In the genomic region with DNA sequence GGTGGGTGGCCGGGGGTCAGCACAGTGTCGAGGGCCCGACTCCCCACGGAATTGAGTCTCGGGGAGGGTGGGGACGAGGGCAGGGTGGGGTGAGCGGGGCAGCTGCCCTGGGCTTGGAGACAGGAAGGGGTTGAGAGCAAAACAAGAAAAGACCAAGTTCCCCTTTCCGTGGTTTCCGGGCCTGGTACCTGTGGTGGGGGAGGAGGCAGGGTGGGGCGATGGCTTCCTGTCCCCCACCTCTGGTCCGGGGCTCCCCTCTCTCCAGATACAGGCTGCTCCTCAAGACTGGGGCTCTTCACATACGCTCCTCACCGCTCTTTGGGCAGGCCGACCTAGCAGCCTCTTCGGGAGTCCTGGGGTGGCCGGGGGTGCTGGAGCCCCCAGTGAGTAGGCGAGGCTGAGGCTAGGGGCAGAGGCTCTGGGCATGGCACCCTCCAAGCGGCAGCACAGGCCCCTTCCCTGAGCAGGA, we compare ENCODE assay signal across 8 cellular contexts. TPM values are rescaled to one million over a fixed set of nuclear protein-coding genes. Genes with fewer than 3 reads are reported as not detected.
DNase-seq lines count a peak whose midpoint lies in the region; ATAC-seq, FAIRE-seq and TF ChIP-seq lines count a peak whose summit lies in the region.

No MANE protein-coding gene starts in this region.

- DNase-seq in T-helper 2 cell treated with Interferon-gamma antibody and Interleukin-4, amounts not matched to agents 5 μg/mL and 100 μg/mL, for 36 hours (ENCODE audit: low spot score): peak; percentile 63
- DNase-seq in GM12878 (ENCODE audit: low read depth, low spot score): peak; percentile 71
- DNase-seq in lower lobe of right lung: peak; percentile 63
- DNase-seq in stimulated activated CD8-positive, alpha-beta memory T cell treated with anti-CD3 and anti-CD28 coated beads, Interleukin-15, amount 100 ng/mL, for 4 hours (ENCODE audit: low read depth in 2 of 2): peak; percentile 54 to 59
- DNase-seq in DMS114 treated with DMSO at 0.1 percent for 48 hours (lab: John Stamatoyannopoulos, UW; ENCODE audit: unreplicated experiment): no peak

- H3K9me3 Mint-ChIP-seq in T-helper 2 cell treated with Interferon-gamma antibody and Interleukin-4, amounts not matched to agents 5 μg/mL and 100 μg/mL, for 36 hours: no peaks in the 10 kb centered on the region

- H3K4me3 Mint-ChIP-seq in T-helper 2 cell treated with Interferon-gamma antibody and Interleukin-4, amounts not matched to agents 5 μg/mL and 100 μg/mL, for 36 hours: peak overlapping the region; percentile 100

- H4K20me1 ChIP-seq in GM12878 (ENCODE audit: control insufficient read depth, insufficient read depth): no peaks in the 10 kb centered on the region

- H3K9ac ChIP-seq in GM12878 (ENCODE audit: control insufficient read depth, insufficient read depth, low read length): peak overlapping the region; percentile 99

- peak overlapping the region; percentile 100 for H3K4me2 ChIP-seq in GM12878 (ENCODE audit: control insufficient read depth, insufficient read depth)

- 0% methylated on average over 14 of the region's 18 CpGs for WGBS in GM12878 (ENCODE audit: insufficient coverage, insufficient replicate concordance, low lambda C conversion rate, missing lambda C conversion rate)

- H3K4me3 ChIP-seq in GM12878: peak overlapping the region; percentile 96
- peak overlapping the region; percentile 69 for H3K4me3 ChIP-seq in lower lobe of right lung

- intact Hi-C loops in GM12878 (cut with micrococcal nuclease; ENCODE audit: unreplicated experiment): no loop called here
- intact Hi-C loops in lower lobe of right lung (cut with DNase I): no loop called here

- peak; percentile 89 for TF ChIP-seq POLR2A in GM12878 (IDR thresholded peaks at IDR 0.05; ENCODE audit: low read depth, low read length)

- POLR2A ChIA-PET in GM12878 (lab: Charles Lee): interaction anchor here (0.6 to 5.2 kb wide), 9 partner anchors 56 to 448 kb away, joined by 3 to 59 read pairs (median 4); partner anchors contain the start of genes CD2BP2, MAPK3, PPP4C and TBC1D10B

- RAD21 ChIA-PET in GM12878 (lab: Charles Lee; ENCODE audit: unreplicated experiment): interaction anchor here (0.8 to 2.8 kb wide), 8 partner anchors 59 to 246 kb away, joined by 3 to 20 read pairs (median 4); partner anchors contain the start of genes ALDOA, DCTPP1 and TBX6

- in situ Hi-C loops in GM12878 (cut with MboI): loop anchor here (10.0 kb wide), 2 partner anchors 451 to 511 kb away; partner anchors contain the start of gene SRCAP

- no TSS peak for BruUV-seq in GM12878 (replicated peaks; lab: Mats Ljungman, UMichigan)

- H3K36me3 ChIP-seq in GM12878 (ENCODE audit: control insufficient read depth in 2 of 2, insufficient read depth in 2 of 2, low read length in 1 of 2): peaks cover 17 to 29% of the 10 kb centered on the region in 2 experiments
- H3K36me3 ChIP-seq in lower lobe of right lung: peaks cover 10% of the 10 kb centered on the region

- no peak for TF ChIP-seq RAD21 in GM12878 (IDR thresholded peaks at IDR 0.05; ENCODE audit: insufficient read depth, low read depth, low read length)

- TF ChIP-seq CTCF in GM12878 (IDR thresholded peaks at IDR 0.05 in 2 of 3, conservative IDR thresholded peaks at IDR 0.05 in 1 of 3; ENCODE audit: control insufficient read depth in 2 of 3, extremely low read depth in 1 of 3, insufficient read depth in 1 of 3, low read depth in 3 of 3, low read length in 3 of 3) (no peak), lower lobe of right lung (IDR thresholded peaks at IDR 0.05) (no peak)

- peak overlapping the region; percentile 97 for H3K27ac Mint-ChIP-seq in T-helper 2 cell treated with Interferon-gamma antibody and Interleukin-4, amounts not matched to agents 5 μg/mL and 100 μg/mL, for 36 hours

- peaks cover 44% of the 10 kb centered on the region for H3K36me3 Mint-ChIP-seq in T-helper 2 cell treated with Interferon-gamma antibody and Interleukin-4, amounts not matched to agents 5 μg/mL and 100 μg/mL, for 36 hours (ENCODE audit: low read depth)

- H3K9me3 ChIP-seq in GM12878 (replicated peaks; ENCODE audit: control insufficient read depth, insufficient read depth, low read length) (no peaks in the 10 kb centered on the region), lower lobe of right lung (no peaks in the 10 kb centered on the region)

- peaks cover 19% of the 10 kb centered on the region for H3K4me1 Mint-ChIP-seq in T-helper 2 cell treated with Interferon-gamma antibody and Interleukin-4, amounts not matched to agents 5 μg/mL and 100 μg/mL, for 36 hours (ENCODE audit: low read depth)

- no peaks in the 10 kb centered on the region for H3K27me3 Mint-ChIP-seq in T-helper 2 cell treated with Interferon-gamma antibody and Interleukin-4, amounts not matched to agents 5 μg/mL and 100 μg/mL, for 36 hours (ENCODE audit: low read depth)

- peak in 1 of 2 experiments; percentile 60; a peak in 1 of 4 replicates for TF ChIP-seq EP300 in GM12878 (IDR thresholded peaks at IDR 0.05; ENCODE audit: borderline replicate concordance in 1 of 2, control insufficient read depth in 1 of 2, low read depth in 2 of 2, low read length in 2 of 2)

- SMC1A ChIA-PET in GM12878 (lab: Charles Lee; ENCODE audit: uncharacterized antibody, unreplicated experiment): interaction anchor here (0.9 to 4.0 kb wide), 5 partner anchors 33 to 187 kb away, joined by 3 to 30 read pairs (median 4); partner anchors contain the start of gene TBX6

- H3K27me3 ChIP-seq in GM12878 (replicated peaks in 1 of 2; ENCODE audit: control insufficient read depth in 2 of 2, insufficient read depth in 2 of 2, low read length in 1 of 2) (no peaks in the 10 kb centered on the region), lower lobe of right lung (ENCODE audit: low read depth) (no peaks in the 10 kb centered on the region)

- peak; percentile 80 for FAIRE-seq in GM12878 (lab: Jason Lieb, UNC)

- peak overlapping the region; percentile 100 for H3K27ac ChIP-seq in GM12878 (ENCODE audit: control insufficient read depth, insufficient read depth)
- peak overlapping the region; percentile 78 for H3K27ac ChIP-seq in lower lobe of right lung

- peaks cover 55% of the 10 kb centered on the region for H3K79me2 ChIP-seq in GM12878 (ENCODE audit: control insufficient read depth, insufficient read depth, low read length)

- CTCF ChIA-PET in GM12878 (lab: Yijun Ruan, JAX): interaction anchor here (1.1 to 4.9 kb wide), 6 partner anchors 41 to 234 kb away, joined by 3 to 45 read pairs (median 4); partner anchors contain the start of genes TBX6 and ZNF48

- no peak overlapping the region for H2AFZ ChIP-seq in GM12878 (ENCODE audit: control insufficient read depth, low read depth, low read length)

- ATAC-seq in GM18502 (IDR thresholded peaks at IDR 0.05; ENCODE audit: poor library complexity, unreplicated experiment) (peak; percentile 32), HG02981 (IDR thresholded peaks at IDR 0.05; ENCODE audit: unreplicated experiment) (peak; percentile 31), GM12878 (peak; percentile 48), lower lobe of right lung (peak; percentile 5 to 36), GM18858 (IDR thresholded peaks at IDR 0.05; ENCODE audit: unreplicated experiment) (no peak)

- H3K4me1 ChIP-seq in GM12878 (ENCODE audit: control insufficient read depth, insufficient read depth, low read length) (peaks cover 28% of the 10 kb centered on the region), lower lobe of right lung (peaks cover 20% of the 10 kb centered on the region)

RNA-seq across cellular contexts. Expression of gene CORO1A, which starts 0.6 kb away (rescaled TPM):
- 151 and 178 TPM in 2 replicates for total RNA-seq in GM12878 (2013; cell fraction: nucleolus; rRNA removed)
- total RNA-seq in GM12878 (2014; rRNA removed): 500 and 561 TPM in 2 replicates
- total RNA-seq in GM12878 (2014; rRNA removed; fragmentation: Illumina TruSeq; extraction: Trizol): 819 and 863 TPM in 2 replicates
- 1,368 and 1,405 TPM in 2 replicates for total RNA-seq in GM12878 (2021)
- polyA plus RNA-seq in GM12878 (2011; ENCODE audit: low read depth): 256 TPM
- polyA plus RNA-seq in GM12878 (2011; rRNA removed): 244 and 599 TPM in 2 replicates
- polyA plus RNA-seq in GM12878 (2011; cell fraction: cytosol; rRNA removed): 1,169 and 1,928 TPM in 2 replicates
- polyA plus RNA-seq in GM12878 (2011; cell fraction: nucleus; rRNA removed): 1,402 and 1,898 TPM in 2 replicates
- polyA plus RNA-seq in GM12878 (2012): 656 and 821 TPM in 2 replicates
- polyA plus RNA-seq in GM12878 (2014; fragmentation: Illumina TruSeq; extraction: Trizol): 71.8 and 624 TPM in 2 replicates
- polyA plus RNA-seq in GM12878 (2014; fragmentation: Nextera tagmentation; extraction: Ambion mirVana): 10 to 100 TPM; 16.3 to 35.3 TPM
- 1,464 and 1,782 TPM in 2 replicates for polyA plus RNA-seq in GM12878 (2014; rRNA removed)
- 100 to 1,000 TPM; 805 to 918 TPM for polyA plus RNA-seq in GM12878 (2016; fragmentation: Nextera tagmentation; extraction: Ambion mirVana)
- polyA minus RNA-seq in GM12878 (2011; rRNA and poly(A)+ RNA removed): 348 and 783 TPM in 2 replicates
- 382 and 396 TPM in 2 replicates for polyA minus RNA-seq in GM12878 (2011; cell fraction: cytosol; rRNA and poly(A)+ RNA removed)
- 202 and 361 TPM in 2 replicates for polyA minus RNA-seq in GM12878 (2011; cell fraction: nucleus; rRNA and poly(A)+ RNA removed)
- 76.3 TPM for total RNA-seq in lower lobe of right lung

RNA-seq across cellular contexts. Expression of gene BOLA2B, which starts 9.5 kb away (rescaled TPM):
- 16.2 and 31.3 TPM in 2 replicates for total RNA-seq in GM12878 (2013; cell fraction: nucleolus; rRNA removed)
- total RNA-seq in GM12878 (2014; rRNA removed) (49.1 and 64.6 TPM in 2 replicates), GM12878 (2014; rRNA removed; fragmentation: Illumina TruSeq; extraction: Trizol) (122 and 125 TPM in 2 replicates), GM12878 (2021) (180 and 183 TPM in 2 replicates), lower lobe of right lung (51.7 TPM)
- 96.7 TPM for polyA plus RNA-seq in GM12878 (2011; ENCODE audit: low read depth)
- polyA plus RNA-seq in GM12878 (2011; rRNA removed) (39.9 and 40.3 TPM in 2 replicates), GM12878 (2014; fragmentation: Illumina TruSeq; extraction: Trizol) (36.7 and 47.3 TPM in 2 replicates), GM12878 (2014; fragmentation: Nextera tagmentation; extraction: Ambion mirVana) (100 to 1,000 TPM; 139 to 168 TPM), GM12878 (2014; rRNA removed) (84.5 and 101 TPM in 2 replicates), GM12878 (2016; fragmentation: Nextera tagmentation; extraction: Ambion mirVana) (100 to 1,000 TPM; 273 to 292 TPM)
- polyA plus RNA-seq in GM12878 (2011; cell fraction: cytosol; rRNA removed): 252 and 267 TPM in 2 replicates
- polyA plus RNA-seq in GM12878 (2011; cell fraction: nucleus; rRNA removed): 77.1 and 129 TPM in 2 replicates
- polyA plus RNA-seq in GM12878 (2012): 103 and 174 TPM in 2 replicates
- polyA minus RNA-seq in GM12878 (2011; rRNA and poly(A)+ RNA removed): 25.9 and 76.4 TPM in 2 replicates
- 23.3 and 35.0 TPM in 2 replicates for polyA minus RNA-seq in GM12878 (2011; cell fraction: cytosol; rRNA and poly(A)+ RNA removed)
- polyA minus RNA-seq in GM12878 (2011; cell fraction: nucleus; rRNA and poly(A)+ RNA removed): 5.5 and 5.6 TPM in 2 replicates

RNA-seq across cellular contexts. Expression of gene SLX1A, which starts 9.7 kb away (rescaled TPM):
- 25.3 and 40.2 TPM in 2 replicates for total RNA-seq in GM12878 (2013; cell fraction: nucleolus; rRNA removed)
- total RNA-seq in GM12878 (2014; rRNA removed) (56.3 and 65.6 TPM in 2 replicates), GM12878 (2014; rRNA removed; fragmentation: Illumina TruSeq; extraction: Trizol) (11.6 and 12.1 TPM in 2 replicates), GM12878 (2021) (56.4 and 88.1 TPM in 2 replicates), lower lobe of right lung (28.6 TPM)
- 10.6 TPM for polyA plus RNA-seq in GM12878 (2011; ENCODE audit: low read depth)
- polyA plus RNA-seq in GM12878 (2011; rRNA removed) (14.7 and 17.1 TPM in 2 replicates), GM12878 (2014; fragmentation: Illumina TruSeq; extraction: Trizol) (7.7 and 9.8 TPM in 2 replicates), GM12878 (2014; fragmentation: Nextera tagmentation; extraction: Ambion mirVana) (10 to 100 TPM in 1 of 2 experiments, 1 to 10 TPM in 1; 2.5 to 11.0 TPM), GM12878 (2014; rRNA removed) (43.2 and 70.8 TPM in 2 replicates), GM12878 (2016; fragmentation: Nextera tagmentation; extraction: Ambion mirVana) (100 to 1,000 TPM; 110 to 123 TPM)
- polyA plus RNA-seq in GM12878 (2011; cell fraction: cytosol; rRNA removed): 29.4 and 46.4 TPM in 2 replicates
- 40.7 and 101 TPM in 2 replicates for polyA plus RNA-seq in GM12878 (2011; cell fraction: nucleus; rRNA removed)
- 40.1 and 41.8 TPM in 2 replicates for polyA plus RNA-seq in GM12878 (2012)
- polyA minus RNA-seq in GM12878 (2011; rRNA and poly(A)+ RNA removed): 6.6 and 16.0 TPM in 2 replicates
- 8.3 and 16.4 TPM in 2 replicates for polyA minus RNA-seq in GM12878 (2011; cell fraction: cytosol; rRNA and poly(A)+ RNA removed)
- polyA minus RNA-seq in GM12878 (2011; cell fraction: nucleus; rRNA and poly(A)+ RNA removed): 13.1 and 27.5 TPM in 2 replicates

RNA-seq across cellular contexts. Expression of gene SULT1A3, which starts 15.1 kb away (rescaled TPM):
- total RNA-seq in GM12878 (2013; cell fraction: nucleolus; rRNA removed): 8.2 and 12.4 TPM in 2 replicates
- total RNA-seq in GM12878 (2014; rRNA removed) (2.0 and 3.9 TPM in 2 replicates), GM12878 (2014; rRNA removed; fragmentation: Illumina TruSeq; extraction: Trizol) (6.0 and 6.9 TPM in 2 replicates), GM12878 (2021) (4.3 and 4.6 TPM in 2 replicates), lower lobe of right lung (23.1 TPM)
- 9.1 TPM for polyA plus RNA-seq in GM12878 (2011; ENCODE audit: low read depth)
- polyA plus RNA-seq in GM12878 (2011; rRNA removed) (4.6 and 7.2 TPM in 2 replicates), GM12878 (2014; fragmentation: Illumina TruSeq; extraction: Trizol) (12.8 and 15.8 TPM in 2 replicates), GM12878 (2014; fragmentation: Nextera tagmentation; extraction: Ambion mirVana) (1 to 10 TPM; 6.1 to 7.3 TPM), GM12878 (2014; rRNA removed) (3.1 and 3.3 TPM in 2 replicates), GM12878 (2016; fragmentation: Nextera tagmentation; extraction: Ambion mirVana) (1 to 10 TPM; 6.3 to 8.2 TPM)
- 3.5 and 4.6 TPM in 2 replicates for polyA plus RNA-seq in GM12878 (2011; cell fraction: cytosol; rRNA removed)
- 27.9 and 42.3 TPM in 2 replicates for polyA plus RNA-seq in GM12878 (2011; cell fraction: nucleus; rRNA removed)
- polyA plus RNA-seq in GM12878 (2012): 11.0 and 11.5 TPM in 2 replicates
- 1.5 and 2.1 TPM in 2 replicates for polyA minus RNA-seq in GM12878 (2011; rRNA and poly(A)+ RNA removed)
- not detected in 2 replicates for polyA minus RNA-seq in GM12878 (2011; cell fraction: cytosol; rRNA and poly(A)+ RNA removed)
- 2.9 and 6.4 TPM in 2 replicates for polyA minus RNA-seq in GM12878 (2011; cell fraction: nucleus; rRNA and poly(A)+ RNA removed)
